1 cellular context compared by ENCODE assay signal in genomic region chr12:117220947-117221346, GRCh38.
TF ChIP-seq lines count a peak whose summit lies in the region.

No MANE protein-coding gene starts in this region.

TF ChIP-seq in HEK293, 187 proteins besides CTCF, POLR2A, EP300 and RAD21 (continued from another document):
- TF ChIP-seq ZNF518A (tag by site-specific recombination; conservative IDR thresholded peaks at IDR 0.05; ENCODE audit: low read depth), result peak; percentile 69
- TF ChIP-seq ZNF266 (tag by site-specific recombination; IDR thresholded peaks at IDR 0.05; ENCODE audit: low read depth), result 0 out of 2 replicates have a peak, but pooled peaks have one; percentile 28
- 0 out of 2 replicates have a peak, but pooled peaks have one; percentile 28 for TF ChIP-seq REST (tag by site-specific recombination; IDR thresholded peaks at IDR 0.05)
